26 cellular contexts compared by ENCODE assay signal in genomic region chr20:46983466-46983865, GRCh38.
DNase-seq lines count a peak whose midpoint lies in the region; ATAC-seq, FAIRE-seq and TF ChIP-seq lines count a peak whose summit lies in the region.
"Had no signal": no experiment of that assay in that cellular context is flagged by ENCODE, and none has a peak within 500 bp of the region (broad histone marks: within the 10 kb centered on the region; RNA-seq: fewer than 3 reads in every experiment).

No MANE protein-coding gene starts in this region.

- no peaks in the 10 kb centered on the region for H3K79me2 ChIP-seq in PC-9 (ENCODE audit: low read depth)
- peaks cover 12% of the 10 kb centered on the region for H3K79me2 ChIP-seq in parathyroid adenoma

- ATAC-seq in GM21381 (IDR thresholded peaks at IDR 0.05; ENCODE audit: unreplicated experiment), result no peak
- no peak for ATAC-seq in activated T-cell treated with anti-CD3 and anti-CD28 coated beads, Interleukin-2, amount 50 U/mL, for 72 hours (replicated peaks in 1 of 2)
- no peak for ATAC-seq in Right ventricle myocardium superior (ENCODE audit: poor library complexity)
- ATAC-seq: A549, GM12878 had no signal

- peaks cover 6% of the 10 kb centered on the region for H3K4me1 Mint-ChIP-seq in activated T-cell treated with anti-CD3 and anti-CD28 coated beads, Interleukin-2, amount 50 U/mL, for 72 hours (ENCODE audit: low read depth)
- H3K4me1 Mint-ChIP-seq: CD14-positive monocyte; CD8-positive, alpha-beta memory T cell had no signal

- DNase-seq in PC-9 (peak in 1 of 2 experiments; percentile 73), bronchial epithelial cell (ENCODE audit: low read depth) (peak; percentile 84), pons (ENCODE audit: low spot score) (no peak), Right ventricle myocardium superior (no peak)
- no peak for DNase-seq in activated T-cell treated with anti-CD3 and anti-CD28 coated beads, Interleukin-2, amount 50 U/mL, for 72 hours
- DNase-seq: 8988T; ACHN; AML-193; BE2C; CD4-positive, alpha-beta T cell; CD8-positive, alpha-beta memory T cell; DMS 273 treated with DMSO at 0.1 percent for 48 hours; DMS79; EL; GDM1; GOT3; HFFc6 had no signal

- no peaks in the 10 kb centered on the region for H4K20me1 ChIP-seq in PC-9 (ENCODE audit: insufficient read depth)
- H4K20me1 ChIP-seq: BLaER1 treated with 17β-estradiol and CSF1 and Interleukin-3, amounts not matched to agents 10 nM and 100 nM had no signal

- no peak overlapping the region for H3K27ac Mint-ChIP-seq in activated T-cell treated with anti-CD3 and anti-CD28 coated beads, Interleukin-2, amount 50 U/mL, for 72 hours
- H3K27ac Mint-ChIP-seq: CD14-positive monocyte; CD4-positive, alpha-beta T cell; HFFc6 had no signal

- H2AFZ ChIP-seq in PC-9 (no peak overlapping the region), parathyroid adenoma (no peak overlapping the region)

- H3K9ac ChIP-seq in parathyroid adenoma, result no peak overlapping the region
- H3K9ac ChIP-seq: BLaER1 treated with 17β-estradiol and CSF1 and Interleukin-3, amounts not matched to agents 10 nM and 100 nM had no signal

- peaks cover 31% of the 10 kb centered on the region for H3K27me3 Mint-ChIP-seq in activated T-cell treated with anti-CD3 and anti-CD28 coated beads, Interleukin-2, amount 50 U/mL, for 72 hours (ENCODE audit: low read depth)

- intact Hi-C loops in PC-9 (cut with micrococcal nuclease; ENCODE audit: unreplicated experiment), result no loop called here
- intact Hi-C loops in Right ventricle myocardium superior (cut with DNase I), result no loop called here

- FAIRE-seq in bronchial epithelial cell (lab: Jason Lieb, UNC), result peak; percentile 7
- FAIRE-seq: A549, D721Med, GM12878, H54 had no signal

- peaks cover 4% of the 10 kb centered on the region; the same call in 1 of the 2 replicates for H3F3A ChIP-seq in PC-9 (ENCODE audit: insufficient read depth, low read depth)

- H3K4me2 ChIP-seq in PC-9 (peak overlapping the region; percentile 11), parathyroid adenoma (ENCODE audit: low read length) (peak overlapping the region; percentile 6)
- H3K4me2 ChIP-seq: A549; BLaER1 treated with 17β-estradiol and CSF1 and Interleukin-3, amounts not matched to agents 10 nM and 100 nM had no signal

- H3K4me1 ChIP-seq in PC-9 (replicated peaks; ENCODE audit: insufficient read depth), result peaks cover 32% of the 10 kb centered on the region
- peaks cover 22% of the 10 kb centered on the region for H3K4me1 ChIP-seq in parathyroid adenoma
- H3K4me1 ChIP-seq: BE2C, HAP-1 had no signal

- CTCF ChIA-PET in PC-9 (lab: Charles Lee), result no interaction called here

- H3K36me3 Mint-ChIP-seq in activated T-cell treated with anti-CD3 and anti-CD28 coated beads, Interleukin-2, amount 50 U/mL, for 72 hours (ENCODE audit: insufficient read depth in 2 of 2), result peaks cover 4 to 8% of the 10 kb centered on the region in 2 donors
- H3K36me3 Mint-ChIP-seq: CD14-positive monocyte had no signal

- peaks cover 6% of the 10 kb centered on the region for H3K9me3 ChIP-seq in PC-9 (ENCODE audit: insufficient read depth, low read depth)
- H3K9me3 ChIP-seq in parathyroid adenoma (ENCODE audit: control insufficient read depth, low read length), result no peaks in the 10 kb centered on the region
- H3K9me3 ChIP-seq: A549, BE2C, HAP-1 had no signal

- no peaks in the 10 kb centered on the region for H3K27me3 ChIP-seq in PC-9 (ENCODE audit: insufficient read depth, low read depth)
- no peaks in the 10 kb centered on the region for H3K27me3 ChIP-seq in bronchial epithelial cell (ENCODE audit: control insufficient read depth, insufficient read depth, low read length)
- H3K27me3 ChIP-seq in parathyroid adenoma (ENCODE audit: control insufficient read depth, insufficient read depth, low read length), result no peaks in the 10 kb centered on the region
- H3K27me3 ChIP-seq: BE2C; BLaER1 treated with 17β-estradiol and CSF1 and Interleukin-3, amounts not matched to agents 10 nM and 100 nM had no signal

- no peaks in the 10 kb centered on the region for H3K9me2 ChIP-seq in PC-9 (ENCODE audit: insufficient read depth)

- H3K9me3 Mint-ChIP-seq in activated T-cell treated with anti-CD3 and anti-CD28 coated beads, Interleukin-2, amount 50 U/mL, for 72 hours, result peaks cover 7 to 9% of the 10 kb centered on the region in 2 donors

- H3K4me3 ChIP-seq in PC-9 (no peak overlapping the region), bronchial epithelial cell (ENCODE audit: low read depth, low read length) (no peak overlapping the region), parathyroid adenoma (ENCODE audit: low read depth, low read length) (no peak overlapping the region)
- H3K4me3 ChIP-seq: A549; BLaER1 treated with 17β-estradiol and CSF1 and Interleukin-3, amounts not matched to agents 10 nM and 100 nM; GM12878; HAP-1 had no signal

- POLR2A ChIA-PET in PC-9 (lab: Charles Lee; ENCODE audit: unreplicated experiment), result interaction anchor here (0.6 kb wide), 1 partner anchor 41 kb away, joined by 4 read pairs; no protein-coding TSS in a partner anchor

- H3K4me3 Mint-ChIP-seq in activated T-cell treated with anti-CD3 and anti-CD28 coated beads, Interleukin-2, amount 50 U/mL, for 72 hours, result no peak overlapping the region
- H3K4me3 Mint-ChIP-seq: CD14-positive monocyte; CD4-positive, alpha-beta T cell; CD8-positive, alpha-beta memory T cell; HFFc6 had no signal

- H3K36me3 ChIP-seq in PC-9 (ENCODE audit: low read depth) (no peaks in the 10 kb centered on the region), bronchial epithelial cell (ENCODE audit: control insufficient read depth, insufficient read depth, low read length) (no peaks in the 10 kb centered on the region), parathyroid adenoma (ENCODE audit: control insufficient read depth, insufficient read depth, low read length) (no peaks in the 10 kb centered on the region)
- H3K36me3 ChIP-seq: BE2C; BLaER1 treated with 17β-estradiol and CSF1 and Interleukin-3, amounts not matched to agents 10 nM and 100 nM; HAP-1 had no signal

- 0 out of 2 replicates have a peak overlapping the region, but pooled peaks have one; percentile 1 for H3K27ac ChIP-seq in PC-9
- H3K27ac ChIP-seq in parathyroid adenoma, result peak overlapping the region; percentile 20
- H3K27ac ChIP-seq: A549; BLaER1 treated with 17β-estradiol and CSF1 and Interleukin-3, amounts not matched to agents 10 nM and 100 nM had no signal

- BruUV-seq in PC-9 (replicated peaks; lab: Mats Ljungman, UMichigan), result no TSS peak

- TF ChIP-seq CTCF in PC-9 (conservative IDR thresholded peaks at IDR 0.05), result no peak
- TF ChIP-seq CTCF in bronchial epithelial cell (IDR thresholded peaks at IDR 0.05; ENCODE audit: insufficient read depth, low read length, severe bottlenecking), result no peak
- TF ChIP-seq CTCF in parathyroid adenoma (IDR thresholded peaks at IDR 0.05), result no peak
